In the genomic region with DNA sequence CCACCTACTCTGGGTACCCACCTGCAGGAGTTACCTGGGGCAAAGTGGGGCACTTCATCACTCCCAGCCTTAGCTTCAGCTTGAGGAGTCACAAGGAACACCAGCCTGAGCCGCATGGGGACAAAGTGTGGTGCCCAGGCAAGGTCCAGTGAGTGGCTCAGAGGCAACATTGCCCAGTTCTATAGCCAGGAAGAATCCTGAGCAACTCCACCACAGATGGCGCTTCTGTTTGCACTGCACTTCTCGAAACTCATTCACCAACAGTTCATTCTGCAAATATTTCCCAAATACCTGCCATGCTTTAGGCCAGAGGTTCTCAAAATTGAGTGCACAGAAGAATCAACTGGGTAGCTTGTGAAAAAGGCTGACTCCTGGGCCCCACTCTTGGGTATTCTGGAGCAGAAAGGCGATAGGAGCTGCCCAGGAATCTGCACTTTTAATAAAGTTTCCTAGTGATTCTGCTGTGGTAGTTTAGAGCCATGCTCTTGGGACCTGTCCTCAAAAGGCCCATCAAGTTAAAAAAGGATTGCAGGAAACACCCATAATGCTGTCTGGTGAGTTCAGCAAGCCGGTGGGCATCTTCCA, we compare ENCODE assay signal across 1 cellular context.
TF ChIP-seq lines count a peak whose summit lies in the region.

No MANE protein-coding gene starts in this region.

TF ChIP-seq in HepG2, 621 proteins besides CTCF, POLR2A, EP300 and RAD21 (continued from another document and continues in another):
- TF ChIP-seq, protein P1, sequence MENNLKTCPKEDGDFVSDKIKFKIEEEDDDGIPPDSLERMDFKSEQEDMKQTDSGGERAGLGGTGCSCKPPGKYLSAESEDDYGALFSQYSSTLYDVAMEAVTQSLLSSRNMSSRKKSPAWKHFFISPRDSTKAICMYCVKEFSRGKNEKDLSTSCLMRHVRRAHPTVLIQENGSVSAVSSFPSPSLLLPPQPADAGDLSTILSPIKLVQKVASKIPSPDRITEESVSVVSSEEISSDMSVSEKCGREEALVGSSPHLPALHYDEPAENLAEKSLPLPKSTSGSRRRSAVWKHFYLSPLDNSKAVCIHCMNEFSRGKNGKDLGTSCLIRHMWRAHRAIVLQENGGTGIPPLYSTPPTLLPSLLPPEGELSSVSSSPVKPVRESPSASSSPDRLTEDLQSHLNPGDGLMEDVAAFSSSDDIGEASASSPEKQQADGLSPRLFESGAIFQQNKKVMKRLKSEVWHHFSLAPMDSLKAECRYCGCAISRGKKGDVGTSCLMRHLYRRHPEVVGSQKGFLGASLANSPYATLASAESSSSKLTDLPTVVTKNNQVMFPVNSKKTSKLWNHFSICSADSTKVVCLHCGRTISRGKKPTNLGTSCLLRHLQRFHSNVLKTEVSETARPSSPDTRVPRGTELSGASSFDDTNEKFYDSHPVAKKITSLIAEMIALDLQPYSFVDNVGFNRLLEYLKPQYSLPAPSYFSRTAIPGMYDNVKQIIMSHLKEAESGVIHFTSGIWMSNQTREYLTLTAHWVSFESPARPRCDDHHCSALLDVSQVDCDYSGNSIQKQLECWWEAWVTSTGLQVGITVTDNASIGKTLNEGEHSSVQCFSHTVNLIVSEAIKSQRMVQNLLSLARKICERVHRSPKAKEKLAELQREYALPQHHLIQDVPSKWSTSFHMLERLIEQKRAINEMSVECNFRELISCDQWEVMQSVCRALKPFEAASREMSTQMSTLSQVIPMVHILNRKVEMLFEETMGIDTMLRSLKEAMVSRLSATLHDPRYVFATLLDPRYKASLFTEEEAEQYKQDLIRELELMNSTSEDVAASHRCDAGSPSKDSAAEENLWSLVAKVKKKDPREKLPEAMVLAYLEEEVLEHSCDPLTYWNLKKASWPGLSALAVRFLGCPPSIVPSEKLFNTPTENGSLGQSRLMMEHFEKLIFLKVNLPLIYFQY (CRISPR knock-in tag; IDR thresholded peaks at IDR 0.05; ENCODE audit: borderline replicate concordance), result no peak
- TF ChIP-seq, protein P2, sequence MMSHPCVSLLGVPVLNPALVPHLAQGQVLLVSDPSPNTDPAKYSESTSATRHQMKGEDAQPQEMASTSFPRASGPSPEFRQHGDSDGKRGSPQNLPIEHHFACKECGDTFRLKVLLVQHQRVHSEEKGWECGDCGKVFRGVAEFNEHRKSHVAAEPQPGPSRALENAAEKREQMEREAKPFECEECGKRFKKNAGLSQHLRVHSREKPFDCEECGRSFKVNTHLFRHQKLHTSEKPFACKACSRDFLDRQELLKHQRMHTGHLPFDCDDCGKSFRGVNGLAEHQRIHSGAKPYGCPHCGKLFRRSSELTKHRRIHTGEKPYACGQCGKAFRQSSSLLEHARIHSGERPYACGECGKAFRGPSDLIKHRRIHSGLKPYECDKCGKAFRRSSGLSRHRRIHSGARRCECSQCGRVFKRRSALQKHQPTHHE (CRISPR knock-in tag; IDR thresholded peaks at IDR 0.05; ENCODE audit: borderline replicate concordance), result no peak
- TF ChIP-seq NFRKB (IDR thresholded peaks at IDR 0.05) (no peak), RBM22 (optimal IDR thresholded peaks at IDR 0.05; ENCODE audit: low read length) (no peak), FOXA1 (IDR thresholded peaks at IDR 0.05) (no peak), FOXA1 (CRISPR knock-in tag; IDR thresholded peaks at IDR 0.05) (peak; percentile 81), ZNF232 (CRISPR knock-in tag; IDR thresholded peaks at IDR 0.05; ENCODE audit: borderline replicate concordance) (no peak), AKAP8 (CRISPR knock-in tag; IDR thresholded peaks at IDR 0.05) (no peak), GTF2F1 (IDR thresholded peaks at IDR 0.05; ENCODE audit: low read length) (no peak), MAFK (conservative IDR thresholded peaks at IDR 0.05 in 1 of 2, IDR thresholded peaks at IDR 0.05 in 1 of 2; ENCODE audit: low read length in 2 of 2) (no peak), ZMYM2 (CRISPR knock-in tag; IDR thresholded peaks at IDR 0.05) (no peak), ZNF720 (CRISPR knock-in tag; IDR thresholded peaks at IDR 0.05) (no peak), ZNF550 (CRISPR knock-in tag; IDR thresholded peaks at IDR 0.05; ENCODE audit: borderline replicate concordance) (no peak), ZBTB42 (CRISPR knock-in tag; IDR thresholded peaks at IDR 0.05) (no peak), EED (CRISPR knock-in tag; IDR thresholded peaks at IDR 0.05) (no peak), SP2 (CRISPR knock-in tag; IDR thresholded peaks at IDR 0.05) (no peak), ZNF337 (CRISPR knock-in tag; IDR thresholded peaks at IDR 0.05; ENCODE audit: borderline replicate concordance, low read depth) (no peak), NFIC (IDR thresholded peaks at IDR 0.05; ENCODE audit: low read length) (no peak), ZSCAN21 (CRISPR knock-in tag; IDR thresholded peaks at IDR 0.05; ENCODE audit: borderline replicate concordance) (no peak), TSC22D2 (CRISPR knock-in tag; IDR thresholded peaks at IDR 0.05; ENCODE audit: borderline replicate concordance) (no peak), ZMYM4 (CRISPR knock-in tag; IDR thresholded peaks at IDR 0.05) (peak; percentile 27; the same call in 1 of the 2 replicates), KDM3A (CRISPR knock-in tag; IDR thresholded peaks at IDR 0.05; ENCODE audit: low read depth) (no peak), ZSCAN25 (CRISPR knock-in tag; IDR thresholded peaks at IDR 0.05) (0 out of 2 replicates have a peak, but pooled peaks have one; percentile 26), SMYD3 (CRISPR knock-in tag; IDR thresholded peaks at IDR 0.05) (no peak), ARNTL (CRISPR knock-in tag; IDR thresholded peaks at IDR 0.05) (no peak), SALL1 (CRISPR knock-in tag; IDR thresholded peaks at IDR 0.05) (peak; percentile 33; the same call in 1 of the 2 replicates)
- TF ChIP-seq, protein P3, sequence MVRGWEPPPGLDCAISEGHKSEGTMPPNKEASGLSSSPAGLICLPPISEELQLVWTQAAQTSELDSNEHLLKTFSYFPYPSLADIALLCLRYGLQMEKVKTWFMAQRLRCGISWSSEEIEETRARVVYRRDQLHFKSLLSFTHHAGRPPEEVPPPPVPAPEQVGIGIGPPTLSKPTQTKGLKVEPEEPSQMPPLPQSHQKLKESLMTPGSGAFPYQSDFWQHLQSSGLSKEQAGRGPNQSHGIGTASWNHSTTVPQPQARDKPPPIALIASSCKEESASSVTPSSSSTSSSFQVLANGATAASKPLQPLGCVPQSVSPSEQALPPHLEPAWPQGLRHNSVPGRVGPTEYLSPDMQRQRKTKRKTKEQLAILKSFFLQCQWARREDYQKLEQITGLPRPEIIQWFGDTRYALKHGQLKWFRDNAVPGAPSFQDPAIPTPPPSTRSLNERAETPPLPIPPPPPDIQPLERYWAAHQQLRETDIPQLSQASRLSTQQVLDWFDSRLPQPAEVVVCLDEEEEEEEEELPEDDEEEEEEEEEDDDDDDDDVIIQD (CRISPR knock-in tag; IDR thresholded peaks at IDR 0.05; ENCODE audit: low read depth), result no peak
- TF ChIP-seq, protein P4, sequence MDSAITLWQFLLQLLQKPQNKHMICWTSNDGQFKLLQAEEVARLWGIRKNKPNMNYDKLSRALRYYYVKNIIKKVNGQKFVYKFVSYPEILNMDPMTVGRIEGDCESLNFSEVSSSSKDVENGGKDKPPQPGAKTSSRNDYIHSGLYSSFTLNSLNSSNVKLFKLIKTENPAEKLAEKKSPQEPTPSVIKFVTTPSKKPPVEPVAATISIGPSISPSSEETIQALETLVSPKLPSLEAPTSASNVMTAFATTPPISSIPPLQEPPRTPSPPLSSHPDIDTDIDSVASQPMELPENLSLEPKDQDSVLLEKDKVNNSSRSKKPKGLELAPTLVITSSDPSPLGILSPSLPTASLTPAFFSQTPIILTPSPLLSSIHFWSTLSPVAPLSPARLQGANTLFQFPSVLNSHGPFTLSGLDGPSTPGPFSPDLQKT (CRISPR knock-in tag; IDR thresholded peaks at IDR 0.05; ENCODE audit: borderline replicate concordance), result no peak
- TF ChIP-seq, protein P5, sequence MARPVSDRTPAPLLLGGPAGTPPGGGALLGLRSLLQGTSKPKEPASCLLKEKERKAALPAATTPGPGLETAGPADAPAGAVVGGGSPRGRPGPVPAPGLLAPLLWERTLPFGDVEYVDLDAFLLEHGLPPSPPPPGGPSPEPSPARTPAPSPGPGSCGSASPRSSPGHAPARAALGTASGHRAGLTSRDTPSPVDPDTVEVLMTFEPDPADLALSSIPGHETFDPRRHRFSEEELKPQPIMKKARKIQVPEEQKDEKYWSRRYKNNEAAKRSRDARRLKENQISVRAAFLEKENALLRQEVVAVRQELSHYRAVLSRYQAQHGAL (CRISPR knock-in tag; IDR thresholded peaks at IDR 0.05; ENCODE audit: not compliant biosample characterization), result no peak
- TF ChIP-seq, protein P6, sequence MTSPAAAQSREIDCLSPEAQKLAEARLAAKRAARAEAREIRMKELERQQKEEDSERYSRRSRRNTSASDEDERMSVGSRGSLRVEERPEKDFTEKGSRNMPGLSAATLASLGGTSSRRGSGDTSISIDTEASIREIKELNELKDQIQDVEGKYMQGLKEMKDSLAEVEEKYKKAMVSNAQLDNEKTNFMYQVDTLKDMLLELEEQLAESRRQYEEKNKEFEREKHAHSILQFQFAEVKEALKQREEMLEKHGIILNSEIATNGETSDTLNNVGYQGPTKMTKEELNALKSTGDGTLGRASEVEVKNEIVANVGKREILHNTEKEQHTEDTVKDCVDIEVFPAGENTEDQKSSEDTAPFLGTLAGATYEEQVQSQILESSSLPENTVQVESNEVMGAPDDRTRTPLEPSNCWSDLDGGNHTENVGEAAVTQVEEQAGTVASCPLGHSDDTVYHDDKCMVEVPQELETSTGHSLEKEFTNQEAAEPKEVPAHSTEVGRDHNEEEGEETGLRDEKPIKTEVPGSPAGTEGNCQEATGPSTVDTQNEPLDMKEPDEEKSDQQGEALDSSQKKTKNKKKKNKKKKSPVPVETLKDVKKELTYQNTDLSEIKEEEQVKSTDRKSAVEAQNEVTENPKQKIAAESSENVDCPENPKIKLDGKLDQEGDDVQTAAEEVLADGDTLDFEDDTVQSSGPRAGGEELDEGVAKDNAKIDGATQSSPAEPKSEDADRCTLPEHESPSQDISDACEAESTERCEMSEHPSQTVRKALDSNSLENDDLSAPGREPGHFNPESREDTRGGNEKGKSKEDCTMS (CRISPR knock-in tag; conservative IDR thresholded peaks at IDR 0.05), result no peak
- TF ChIP-seq, protein P7, sequence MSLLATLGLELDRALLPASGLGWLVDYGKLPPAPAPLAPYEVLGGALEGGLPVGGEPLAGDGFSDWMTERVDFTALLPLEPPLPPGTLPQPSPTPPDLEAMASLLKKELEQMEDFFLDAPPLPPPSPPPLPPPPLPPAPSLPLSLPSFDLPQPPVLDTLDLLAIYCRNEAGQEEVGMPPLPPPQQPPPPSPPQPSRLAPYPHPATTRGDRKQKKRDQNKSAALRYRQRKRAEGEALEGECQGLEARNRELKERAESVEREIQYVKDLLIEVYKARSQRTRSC (CRISPR knock-in tag; IDR thresholded peaks at IDR 0.05; ENCODE audit: low read depth), result no peak
- TF ChIP-seq, protein P8, sequence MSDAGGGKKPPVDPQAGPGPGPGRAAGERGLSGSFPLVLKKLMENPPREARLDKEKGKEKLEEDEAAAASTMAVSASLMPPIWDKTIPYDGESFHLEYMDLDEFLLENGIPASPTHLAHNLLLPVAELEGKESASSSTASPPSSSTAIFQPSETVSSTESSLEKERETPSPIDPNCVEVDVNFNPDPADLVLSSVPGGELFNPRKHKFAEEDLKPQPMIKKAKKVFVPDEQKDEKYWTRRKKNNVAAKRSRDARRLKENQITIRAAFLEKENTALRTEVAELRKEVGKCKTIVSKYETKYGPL (CRISPR knock-in tag; IDR thresholded peaks at IDR 0.05), result no peak
- TF ChIP-seq, protein P9, sequence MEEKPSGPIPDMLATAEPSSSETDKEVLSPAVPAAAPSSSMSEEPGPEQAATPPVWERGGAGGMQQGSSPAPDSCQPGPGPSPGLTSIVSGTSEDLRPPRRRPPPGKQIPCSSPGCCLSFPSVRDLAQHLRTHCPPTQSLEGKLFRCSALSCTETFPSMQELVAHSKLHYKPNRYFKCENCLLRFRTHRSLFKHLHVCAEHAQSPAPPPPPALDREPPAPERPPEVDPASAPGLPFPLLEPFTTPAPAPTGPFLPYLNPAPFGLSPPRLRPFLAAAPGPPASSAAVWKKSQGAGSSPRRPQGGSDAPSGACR (CRISPR knock-in tag; IDR thresholded peaks at IDR 0.05), result no peak
- TF ChIP-seq, protein P10, sequence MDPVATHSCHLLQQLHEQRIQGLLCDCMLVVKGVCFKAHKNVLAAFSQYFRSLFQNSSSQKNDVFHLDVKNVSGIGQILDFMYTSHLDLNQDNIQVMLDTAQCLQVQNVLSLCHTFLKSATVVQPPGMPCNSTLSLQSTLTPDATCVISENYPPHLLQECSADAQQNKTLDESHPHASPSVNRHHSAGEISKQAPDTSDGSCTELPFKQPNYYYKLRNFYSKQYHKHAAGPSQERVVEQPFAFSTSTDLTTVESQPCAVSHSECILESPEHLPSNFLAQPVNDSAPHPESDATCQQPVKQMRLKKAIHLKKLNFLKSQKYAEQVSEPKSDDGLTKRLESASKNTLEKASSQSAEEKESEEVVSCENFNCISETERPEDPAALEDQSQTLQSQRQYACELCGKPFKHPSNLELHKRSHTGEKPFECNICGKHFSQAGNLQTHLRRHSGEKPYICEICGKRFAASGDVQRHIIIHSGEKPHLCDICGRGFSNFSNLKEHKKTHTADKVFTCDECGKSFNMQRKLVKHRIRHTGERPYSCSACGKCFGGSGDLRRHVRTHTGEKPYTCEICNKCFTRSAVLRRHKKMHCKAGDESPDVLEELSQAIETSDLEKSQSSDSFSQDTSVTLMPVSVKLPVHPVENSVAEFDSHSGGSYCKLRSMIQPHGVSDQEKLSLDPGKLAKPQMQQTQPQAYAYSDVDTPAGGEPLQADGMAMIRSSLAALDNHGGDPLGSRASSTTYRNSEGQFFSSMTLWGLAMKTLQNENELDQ (CRISPR knock-in tag; IDR thresholded peaks at IDR 0.05; ENCODE audit: borderline replicate concordance), result no peak
- TF ChIP-seq, protein P11, sequence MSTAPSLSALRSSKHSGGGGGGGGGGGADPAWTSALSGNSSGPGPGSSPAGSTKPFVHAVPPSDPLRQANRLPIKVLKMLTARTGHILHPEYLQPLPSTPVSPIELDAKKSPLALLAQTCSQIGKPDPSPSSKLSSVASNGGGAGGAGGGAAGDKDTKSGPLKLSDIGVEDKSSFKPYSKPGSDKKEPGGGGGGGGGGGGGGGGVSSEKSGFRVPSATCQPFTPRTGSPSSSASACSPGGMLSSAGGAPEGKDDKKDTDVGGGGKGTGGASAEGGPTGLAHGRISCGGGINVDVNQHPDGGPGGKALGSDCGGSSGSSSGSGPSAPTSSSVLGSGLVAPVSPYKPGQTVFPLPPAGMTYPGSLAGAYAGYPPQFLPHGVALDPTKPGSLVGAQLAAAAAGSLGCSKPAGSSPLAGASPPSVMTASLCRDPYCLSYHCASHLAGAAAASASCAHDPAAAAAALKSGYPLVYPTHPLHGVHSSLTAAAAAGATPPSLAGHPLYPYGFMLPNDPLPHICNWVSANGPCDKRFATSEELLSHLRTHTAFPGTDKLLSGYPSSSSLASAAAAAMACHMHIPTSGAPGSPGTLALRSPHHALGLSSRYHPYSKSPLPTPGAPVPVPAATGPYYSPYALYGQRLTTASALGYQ (CRISPR knock-in tag; IDR thresholded peaks at IDR 0.05), result no peak
- TF ChIP-seq, protein P12, sequence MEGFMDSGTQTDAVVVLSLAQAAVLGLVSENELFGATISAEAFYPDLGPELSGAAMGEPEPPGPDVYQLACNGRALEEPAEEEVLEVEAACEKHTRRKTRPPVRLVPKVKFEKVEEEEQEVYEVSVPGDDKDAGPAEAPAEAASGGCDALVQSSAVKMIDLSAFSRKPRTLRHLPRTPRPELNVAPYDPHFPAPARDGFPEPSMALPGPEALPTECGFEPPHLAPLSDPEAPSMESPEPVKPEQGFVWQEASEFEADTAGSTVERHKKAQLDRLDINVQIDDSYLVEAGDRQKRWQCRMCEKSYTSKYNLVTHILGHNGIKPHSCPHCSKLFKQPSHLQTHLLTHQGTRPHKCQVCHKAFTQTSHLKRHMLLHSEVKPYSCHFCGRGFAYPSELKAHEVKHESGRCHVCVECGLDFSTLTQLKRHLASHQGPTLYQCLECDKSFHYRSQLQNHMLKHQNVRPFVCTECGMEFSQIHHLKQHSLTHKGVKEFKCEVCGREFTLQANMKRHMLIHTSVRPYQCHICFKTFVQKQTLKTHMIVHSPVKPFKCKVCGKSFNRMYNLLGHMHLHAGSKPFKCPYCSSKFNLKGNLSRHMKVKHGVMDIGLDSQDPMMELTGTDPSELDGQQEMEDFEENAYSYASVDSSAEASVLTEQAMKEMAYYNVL (CRISPR knock-in tag; IDR thresholded peaks at IDR 0.05; ENCODE audit: borderline replicate concordance), result peak; percentile 66; the same call in 1 of the 2 replicates
